In the genomic region with DNA sequence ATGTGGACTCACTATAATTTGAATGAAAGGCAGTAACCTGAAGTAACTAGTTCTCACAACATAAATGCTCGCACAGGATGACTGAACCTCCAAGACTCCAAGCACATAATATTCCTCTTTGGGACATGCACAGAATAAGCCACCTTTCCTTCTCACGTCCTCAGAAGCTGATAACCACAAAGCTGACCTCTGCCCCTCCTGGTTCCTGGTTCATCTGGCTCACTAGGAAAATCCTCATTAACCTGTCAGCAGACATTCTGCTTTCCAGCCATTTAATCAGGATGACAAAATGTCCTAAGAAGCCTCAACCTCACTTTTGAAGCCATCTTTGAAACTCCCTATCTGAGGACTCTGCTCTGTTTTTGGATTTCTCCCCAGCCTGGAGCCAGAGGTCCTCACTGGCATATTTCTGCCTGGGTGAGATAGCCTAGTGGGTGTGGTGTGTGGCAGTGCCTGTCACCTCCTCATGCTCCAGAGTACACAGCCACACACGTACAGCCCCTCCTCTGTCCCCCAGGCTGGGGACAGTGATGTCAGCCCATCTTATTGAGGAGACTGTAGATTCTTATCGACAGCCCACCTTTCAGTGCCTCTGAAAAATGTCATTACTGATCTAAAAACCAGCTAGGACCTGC, we compare ENCODE assay signal across 22 cellular contexts. TPM values are rescaled to one million over a fixed set of nuclear protein-coding genes. Genes with fewer than 3 reads are reported as not detected.
DNase-seq lines count a peak whose midpoint lies in the region; ATAC-seq and TF ChIP-seq lines count a peak whose summit lies in the region.
"Had no signal": no experiment of that assay in that cellular context is flagged by ENCODE, and none has a peak within 500 bp of the region (broad histone marks: within the 10 kb centered on the region; RNA-seq: fewer than 3 reads in every experiment).

No MANE protein-coding gene starts in this region.

- POLR2A ChIA-PET in CD8-positive, alpha-beta memory T cell (lab: Charles Lee) = no interaction called here

- peak overlapping the region in 5 of 8 donors; percentile 0 to 70 (median 11) for H3K27ac Mint-ChIP-seq in CD8-positive, alpha-beta memory T cell
- H3K27ac Mint-ChIP-seq: activated naive CD4-positive, alpha-beta T cell treated with anti-CD3 and anti-CD28 coated beads, Interleukin-2, amount 50 U/mL, for 72 hours; stimulated activated memory B cell treated with anti-CD40 and anti-IgM and Interleukin-4, amounts not matched to agents 10 μg/mL and 1 μg/mL and 100 μg/mL, for 72 hours; WTC11 had no signal

- H3K4me3 ChIP-seq in CD8-positive, alpha-beta memory T cell (ENCODE audit: low read length) = no peak overlapping the region
- no peak overlapping the region for H3K4me3 ChIP-seq in ascending aorta
- no peak overlapping the region for H3K4me3 ChIP-seq in right atrium auricular region
- H3K4me3 ChIP-seq: lower lobe of right lung, SJCRH30, testis had no signal

- H3K27me3 ChIP-seq in CD8-positive, alpha-beta memory T cell (ENCODE audit: insufficient read depth, low read length, poor library complexity, severe bottlenecking) = no peaks in the 10 kb centered on the region
- H3K27me3 ChIP-seq in ascending aorta (no peaks in the 10 kb centered on the region), right atrium auricular region (no peaks in the 10 kb centered on the region)
- H3K27me3 ChIP-seq: SJCRH30, testis had no signal

- CTCF ChIA-PET in CD8-positive, alpha-beta memory T cell (lab: Charles Lee) = interaction anchor here (1.2 kb wide), 1 partner anchor 9 kb away, joined by 4 read pairs; no protein-coding TSS in a partner anchor

- no peak for DNase-seq in CD8-positive, alpha-beta memory T cell
- DNase-seq in ascending aorta (ENCODE audit: low spot score in 2 of 2) (no peak), right atrium auricular region (ENCODE audit: low spot score) (no peak), sciatic nerve (ENCODE audit: low spot score) (no peak), DMS153 (lab: John Stamatoyannopoulos, UW) (no peak), NCI-H1436 (lab: John Stamatoyannopoulos, UW) (no peak), anterior cingulate cortex (lab: John Stamatoyannopoulos, UW) (no peak)
- DNase-seq: activated CD8-positive, alpha-beta memory T cell treated with anti-CD3 and anti-CD28 coated beads for 24 hours; activated T-cell treated with anti-CD3 and anti-CD28 coated beads, Interleukin-2, amount 50 U/mL, for 48 hours; DND-41; glutamatergic neuron; lower lobe of right lung; NCI-H187; NCI-H748 treated with DMSO at 0.1 percent for 48 hours; nucleus accumbens; SJCRH30; T-helper 2 cell; testis had no signal

- H3K4me3 Mint-ChIP-seq in CD8-positive, alpha-beta memory T cell = no peak overlapping the region
- H3K4me3 Mint-ChIP-seq: stimulated activated memory B cell treated with anti-CD40 and anti-IgM and Interleukin-4, amounts not matched to agents 10 μg/mL and 1 μg/mL and 100 μg/mL, for 72 hours; WTC11 had no signal

- no peak overlapping the region for H3K27ac ChIP-seq in CD8-positive, alpha-beta memory T cell (ENCODE audit: low read depth, low read length)
- H3K27ac ChIP-seq in ascending aorta = peak overlapping the region; percentile 15 to 58
- H3K27ac ChIP-seq in right atrium auricular region = peak overlapping the region; percentile 40 to 63
- H3K27ac ChIP-seq: KMS-11, lower lobe of right lung, SJCRH30, testis had no signal

- H3K4me1 ChIP-seq in CD8-positive, alpha-beta memory T cell (ENCODE audit: insufficient read depth, low read length) = peaks cover 5% of the 10 kb centered on the region
- peaks cover 6 to 33% of the 10 kb centered on the region in 2 donors for H3K4me1 ChIP-seq in ascending aorta
- peaks cover 0 to 47% of the 10 kb centered on the region in 2 donors for H3K4me1 ChIP-seq in right atrium auricular region
- H3K4me1 ChIP-seq: lower lobe of right lung, SJCRH30 had no signal

- no peaks in the 10 kb centered on the region for H3K36me3 ChIP-seq in CD8-positive, alpha-beta memory T cell (ENCODE audit: insufficient read depth, low read length)
- H3K36me3 ChIP-seq in ascending aorta (peaks cover 0 to 4% of the 10 kb centered on the region in 2 donors), right atrium auricular region (no peaks in the 10 kb centered on the region)
- H3K36me3 ChIP-seq: lower lobe of right lung, SJCRH30 had no signal

- H3K9me3 ChIP-seq in CD8-positive, alpha-beta memory T cell (ENCODE audit: low read length) = no peaks in the 10 kb centered on the region
- H3K9me3 ChIP-seq in ascending aorta = no peaks in the 10 kb centered on the region
- H3K9me3 ChIP-seq in right atrium auricular region = no peaks in the 10 kb centered on the region
- H3K9me3 ChIP-seq: lower lobe of right lung, SJCRH30, testis had no signal

- ATAC-seq in sciatic nerve = peak; percentile 34
- ATAC-seq: activated naive CD4-positive, alpha-beta T cell treated with anti-CD3 and anti-CD28 coated beads, Interleukin-2, amount 50 U/mL, for 72 hours; lower lobe of right lung; stimulated activated memory B cell treated with anti-CD40 and anti-IgM and Interleukin-4, amounts not matched to agents 10 μg/mL and 1 μg/mL and 100 μg/mL, for 72 hours; WTC11 had no signal

- H3K27me3 Mint-ChIP-seq in CD8-positive, alpha-beta memory T cell = no peaks in the 10 kb centered on the region
- H3K27me3 Mint-ChIP-seq: stimulated activated memory B cell treated with anti-CD40 and anti-IgM and Interleukin-4, amounts not matched to agents 10 μg/mL and 1 μg/mL and 100 μg/mL, for 72 hours had no signal

- intact Hi-C loops in ascending aorta (cut with DNase I) = no loop called here
- intact Hi-C loops in sciatic nerve (cut with DNase I) = no loop called here

- TF ChIP-seq CTCF in ascending aorta (IDR thresholded peaks at IDR 0.05) (no peak), right atrium auricular region (IDR thresholded peaks at IDR 0.05) (no peak)

- peaks cover 33 to 70% (median 68%) of the 10 kb centered on the region in 3 donors for H3K4me1 Mint-ChIP-seq in CD8-positive, alpha-beta memory T cell

- H3K9me3 Mint-ChIP-seq in CD8-positive, alpha-beta memory T cell = no peaks in the 10 kb centered on the region
- H3K9me3 Mint-ChIP-seq: activated naive CD4-positive, alpha-beta T cell treated with anti-CD3 and anti-CD28 coated beads, Interleukin-2, amount 50 U/mL, for 72 hours; stimulated activated memory B cell treated with anti-CD40 and anti-IgM and Interleukin-4, amounts not matched to agents 10 μg/mL and 1 μg/mL and 100 μg/mL, for 72 hours had no signal

- peaks cover 0 to 16% (median 9%) of the 10 kb centered on the region in 3 donors for H3K36me3 Mint-ChIP-seq in CD8-positive, alpha-beta memory T cell
- H3K36me3 Mint-ChIP-seq: WTC11 had no signal

RNA-seq across cellular contexts. Expression of a gene that starts 10.3 kb away (rescaled TPM):
- total RNA-seq in CD8-positive, alpha-beta memory T cell = 10 to 100 TPM; 80.0 to 80.5 TPM
- 47.0 TPM for polyA plus RNA-seq in CD8-positive, alpha-beta memory T cell
- total RNA-seq in ascending aorta = 388 TPM
- 10 to 100 TPM; 52.3 to 80.4 TPM for total RNA-seq in right atrium auricular region
- total RNA-seq in sciatic nerve = 156 TPM
